9 cellular contexts compared by ENCODE assay signal in genomic region chr19:39481676-39482075, GRCh38. TPM values are rescaled to one million over a fixed set of nuclear protein-coding genes. Genes with fewer than 3 reads are reported as not detected.
DNase-seq lines count a peak whose midpoint lies in the region; ATAC-seq and TF ChIP-seq lines count a peak whose summit lies in the region.
"Had no signal": no experiment of that assay in that cellular context is flagged by ENCODE, and none has a peak within 500 bp of the region (broad histone marks: within the 10 kb centered on the region; RNA-seq: fewer than 3 reads in every experiment).

No MANE protein-coding gene starts in this region.

- WGBS in heart right ventricle, 2 donors, result 69 to 71% methylated on average over 11 of the region's 11 CpGs
- WGBS in mesendoderm (ENCODE audit: extremely low coverage, insufficient coverage, low lambda C conversion rate), result no CpG with 5 or more reads among the region's 11 CpGs
- 74% methylated on average over 11 of the region's 11 CpGs for WGBS in urinary bladder

- H3K36me3 ChIP-seq in heart right ventricle, result peaks cover 0 to 50% (median 22%) of the 10 kb centered on the region in 9 donors
- H3K36me3 ChIP-seq in brain microvascular endothelial cell (replicated peaks), result peaks cover 24% of the 10 kb centered on the region
- H3K36me3 ChIP-seq in mesendoderm (ENCODE audit: control insufficient read depth, insufficient read depth, low read length), result peaks cover 6% of the 10 kb centered on the region
- H3K36me3 ChIP-seq in urinary bladder (ENCODE audit: insufficient read depth), result peaks cover 2% of the 10 kb centered on the region

- intact Hi-C loops in heart right ventricle (cut with DNase I), result loop anchor here in 3 of 10 donors (2.0 to 10.0 kb wide), 3 partner anchors 34 to 53 kb away; partner anchors contain the start of genes EID2B (in 2 of the 3) and SUPT5H (in 1 of the 3)
- intact Hi-C loops in left ventricle myocardium superior (cut with micrococcal nuclease), result loop anchor here (10.0 kb wide), 1 partner anchor 53 kb away; the partner anchor contains the start of gene EID2B

- H3K56ac ChIP-seq in mesendoderm (ENCODE audit: low read length), result peak overlapping the region; percentile 98

- no peak overlapping the region for H3K18ac ChIP-seq in mesendoderm (ENCODE audit: low read length)

- no peak for DNase-seq in heart right ventricle
- no peak for DNase-seq in left ventricle myocardium superior
- no peak for DNase-seq in brain microvascular endothelial cell
- DNase-seq in mesendoderm, result no peak
- no peak for DNase-seq in NCI-H187 (lab: John Stamatoyannopoulos, UW)
- DNase-seq in stimulated activated naive CD4-positive, alpha-beta T cell (lab: John Stamatoyannopoulos, UW), result no peak
- no peak for DNase-seq in HuH-7 (ENCODE audit: low spot score)
- DNase-seq: GDM1 had no signal

- H3K4ac ChIP-seq in mesendoderm (ENCODE audit: low read depth, low read length), result no peak overlapping the region

- H3K9me3 ChIP-seq in heart right ventricle, result no peaks in the 10 kb centered on the region

- H3K27me3 ChIP-seq in heart right ventricle (no peaks in the 10 kb centered on the region), brain microvascular endothelial cell (replicated peaks) (no peaks in the 10 kb centered on the region), mesendoderm (ENCODE audit: insufficient read depth, low read length, poor library complexity) (no peaks in the 10 kb centered on the region)

- H3K4me2 ChIP-seq in mesendoderm (ENCODE audit: low read length), result peak overlapping the region; percentile 96

- H3K79me2 ChIP-seq in mesendoderm (ENCODE audit: control insufficient read depth, insufficient read depth, low read length), result peaks cover 17% of the 10 kb centered on the region

- no peak overlapping the region for H4K5ac ChIP-seq in mesendoderm (ENCODE audit: low read length)

- H3K4me1 ChIP-seq in heart right ventricle (peaks cover 3 to 23% (median 17%) of the 10 kb centered on the region in 9 donors), mesendoderm (ENCODE audit: control insufficient read depth, low read depth, low read length) (no peaks in the 10 kb centered on the region), urinary bladder (ENCODE audit: insufficient read depth) (no peaks in the 10 kb centered on the region)

- no peak overlapping the region for H2BK5ac ChIP-seq in mesendoderm (ENCODE audit: low read length)

- peak overlapping the region in 9 of 10 donors; percentile 71 to 100 (median 94) for H3K4me3 ChIP-seq in heart right ventricle
- peak overlapping the region; percentile 99 for H3K4me3 ChIP-seq in brain microvascular endothelial cell (ENCODE audit: low read depth, low read length)
- H3K4me3 ChIP-seq in mesendoderm (ENCODE audit: low read length), result peak overlapping the region; percentile 99
- peak overlapping the region; percentile 90 for H3K4me3 ChIP-seq in urinary bladder (ENCODE audit: low read depth, low read length)

- no peak for TF ChIP-seq CTCF in heart right ventricle (IDR thresholded peaks at IDR 0.05)
- no peak for TF ChIP-seq CTCF in brain microvascular endothelial cell (IDR thresholded peaks at IDR 0.05; ENCODE audit: low read depth, low read length, missing control alignments)

- H2AK5ac ChIP-seq in mesendoderm (ENCODE audit: low read length), result no peak overlapping the region

- ATAC-seq in heart right ventricle, result peak in 1 of 8 donors; percentile 2
- ATAC-seq in left ventricle myocardium superior, result no peak

- peaks cover 14% of the 10 kb centered on the region for H3K79me1 ChIP-seq in mesendoderm (ENCODE audit: low read length)

- peak overlapping the region; percentile 98 for H3K9ac ChIP-seq in mesendoderm (ENCODE audit: low read length)

- in situ Hi-C loops in brain microvascular endothelial cell (cut with HindIII; ENCODE audit: low pct_ligation_motif_present, low sequenced_read_pairs), result no loop called here

- H4K8ac ChIP-seq in mesendoderm (ENCODE audit: low read depth, low read length), result no peak overlapping the region

- H3K27ac ChIP-seq in heart right ventricle (peak overlapping the region in 2 of 10 donors; percentile 86 to 87), brain microvascular endothelial cell (no peak overlapping the region), mesendoderm (ENCODE audit: low read depth, low read length) (no peak overlapping the region), urinary bladder (ENCODE audit: low read depth) (no peak overlapping the region)

- no peak overlapping the region for H2BK120ac ChIP-seq in mesendoderm (ENCODE audit: low read depth, low read length)

- no peak overlapping the region for H2BK15ac ChIP-seq in mesendoderm (replicated peaks; ENCODE audit: low read depth)

- H3K23ac ChIP-seq in mesendoderm (ENCODE audit: low read length), result no peak overlapping the region

RNA-seq across cellular contexts. Expression of gene TIMM50, which starts 1.0 kb away (rescaled TPM):
- total RNA-seq in heart right ventricle (100 to 1,000 TPM in 1 of 10 donors, 10 to 100 TPM in 9; 67.3 to 111 (median 78.9) TPM), left ventricle myocardium superior (75.3 TPM), urinary bladder (24.0 TPM)
- polyA plus RNA-seq in heart right ventricle (100 to 1,000 TPM; 104 to 160 TPM), urinary bladder (52.1 TPM)
- polyA plus RNA-seq in mesendoderm (2013, experiment 1 of 2), result 131 TPM
- 137 TPM for polyA plus RNA-seq in mesendoderm (2013, experiment 2 of 2)

RNA-seq across cellular contexts. Expression of gene DLL3, which starts 17.1 kb away (rescaled TPM):
- total RNA-seq in heart right ventricle, result not detected
- not detected for polyA plus RNA-seq in heart right ventricle
- not detected for total RNA-seq in left ventricle myocardium superior
- 2.2 TPM for polyA plus RNA-seq in mesendoderm (2013, experiment 1 of 2)
- 2.4 TPM for polyA plus RNA-seq in mesendoderm (2013, experiment 2 of 2)
- total RNA-seq in urinary bladder, result not detected
- not detected for polyA plus RNA-seq in urinary bladder

RNA-seq across cellular contexts. Expression of gene SELENOV, which starts 33.3 kb away (rescaled TPM):
- total RNA-seq in heart right ventricle (not detected), left ventricle myocardium superior (not detected), urinary bladder (0.37 TPM)
- polyA plus RNA-seq in heart right ventricle (not detected), urinary bladder (not detected)
- 5.9 TPM for polyA plus RNA-seq in mesendoderm (2013, experiment 1 of 2)
- polyA plus RNA-seq in mesendoderm (2013, experiment 2 of 2), result 7.0 TPM

RNA-seq across cellular contexts. Expression of gene SUPT5H, which starts 36.3 kb away (rescaled TPM):
- total RNA-seq in heart right ventricle (10 to 100 TPM; 65.0 to 96.6 (median 84.3) TPM), left ventricle myocardium superior (85.8 TPM), urinary bladder (24.8 TPM)
- polyA plus RNA-seq in heart right ventricle (100 to 1,000 TPM in 1 of 2 donors, 10 to 100 TPM in 1; 56.2 to 149 TPM), urinary bladder (85.8 TPM)
- polyA plus RNA-seq in mesendoderm (2013, experiment 1 of 2), result 89.8 TPM
- polyA plus RNA-seq in mesendoderm (2013, experiment 2 of 2), result 88.7 TPM

RNA-seq across cellular contexts. Expression of gene RPS16, which starts 45.9 kb away (rescaled TPM):
- 1,000 to 10,000 TPM in 7 of 10 donors, 100 to 1,000 TPM in 3; 936 to 1,726 (median 1,424) TPM for total RNA-seq in heart right ventricle
- 1,000 to 10,000 TPM in 1 of 2 donors, 100 to 1,000 TPM in 1; 974 to 3,280 TPM for polyA plus RNA-seq in heart right ventricle
- total RNA-seq in left ventricle myocardium superior, result 1,154 TPM
- polyA plus RNA-seq in mesendoderm (2013, experiment 1 of 2), result 4,239 TPM
- 4,455 TPM for polyA plus RNA-seq in mesendoderm (2013, experiment 2 of 2)
- 27.7 TPM for total RNA-seq in urinary bladder
- polyA plus RNA-seq in urinary bladder, result 3,259 TPM
